In genomic region chr5:124891179-124891578, GRCh38 we compare ENCODE assay signal across 26 cellular contexts.
"Had no signal": no experiment of that assay in that cellular context is flagged by ENCODE, and none has a peak within 500 bp of the region (broad histone marks: within the 10 kb centered on the region; RNA-seq: fewer than 3 reads in every experiment).

No MANE protein-coding gene starts in this region.

- DNase-seq: hippocampal formation; kidney glomerular epithelial cell; left cardiac atrium; left lung; lower lobe of right lung; mammary epithelial cell; mesendoderm; naive thymus-derived CD4-positive, alpha-beta T cell; occipital lobe; psoas muscle; right lobe of liver; stimulated activated CD4-positive, alpha-beta T cell treated with anti-CD3 and anti-CD28 coated beads, Interleukin-1b, Interleukin-23, amount 100 ng/mL, for 48 hours; stimulated activated CD4-positive, alpha-beta T cell treated with anti-CD3 and anti-CD28 coated beads, Interleukin-4, amount 100 ng/mL, for 1 hour; stimulated activated naive B cell treated with anti-CD40 and anti-IgM and Interleukin-4, amounts not matched to agents 10 μg/mL and 1 μg/mL and 100 μg/mL, for 72 hours; stimulated activated naive CD8-positive, alpha-beta T cell treated with anti-CD3 and anti-CD28 coated beads, Interleukin-15, Interleukin-2, amounts not matched to agents 100 U/mL and 50 U/mL, for 24 hours; stomach; testis; thyroid gland; transverse colon; upper lobe of left lung had no signal

- H3K4me3 Mint-ChIP-seq: mesothelial cell of epicardium; naive thymus-derived CD4-positive, alpha-beta T cell; natural killer cell treated with Interleukin-12 subunit alpha and Interleukin-12 subunit beta and Interleukin-15 and Interleukin-18, amount 100 ng/mL, for 72 hours; neural progenitor cell; stimulated activated naive B cell treated with anti-CD40 and anti-IgM and Interleukin-4, amounts not matched to agents 10 μg/mL and 1 μg/mL and 100 μg/mL, for 72 hours had no signal

- H3K9ac ChIP-seq: neural progenitor cell, parathyroid adenoma had no signal

- H3K36me3 ChIP-seq: left lung, lower lobe of right lung, neural progenitor cell, neutrophil, right lobe of liver, stomach, thyroid gland, transverse colon, upper lobe of left lung had no signal

- H3K27me3 Mint-ChIP-seq: naive thymus-derived CD4-positive, alpha-beta T cell; natural killer cell treated with Interleukin-12 subunit alpha and Interleukin-12 subunit beta and Interleukin-15 and Interleukin-18, amount 100 ng/mL, for 72 hours; stimulated activated naive B cell treated with anti-CD40 and anti-IgM and Interleukin-4, amounts not matched to agents 10 μg/mL and 1 μg/mL and 100 μg/mL, for 72 hours had no signal

- H2AFZ ChIP-seq: neural progenitor cell, parathyroid adenoma had no signal

- H3K4me3 ChIP-seq: left lung, lower lobe of right lung, neural progenitor cell, psoas muscle, right lobe of liver, smooth muscle cell, stomach, testis, thyroid gland, transverse colon, upper lobe of left lung had no signal

- ATAC-seq: left cardiac atrium; left lung; lower lobe of right lung; naive thymus-derived CD4-positive, alpha-beta T cell; natural killer cell treated with Interleukin-12 subunit alpha and Interleukin-12 subunit beta and Interleukin-15 and Interleukin-18, amount 100 ng/mL, for 72 hours; psoas muscle; right lobe of liver; stimulated activated naive B cell treated with anti-CD40 and anti-IgM and Interleukin-4, amounts not matched to agents 10 μg/mL and 1 μg/mL and 100 μg/mL, for 72 hours; stimulated activated naive CD8-positive, alpha-beta T cell treated with anti-CD3 and anti-CD28 coated beads, Interleukin-15, Interleukin-2, amounts not matched to agents 100 U/mL and 50 U/mL, for 24 hours had no signal

- H3K27me3 ChIP-seq: left lung, neural progenitor cell, neutrophil, right lobe of liver, stomach, testis, thyroid gland, transverse colon, upper lobe of left lung had no signal

- H3K4me1 ChIP-seq: left lung, testis had no signal

- H3K9me3 ChIP-seq: left lung, lower lobe of right lung, neutrophil, psoas muscle, right lobe of liver, stomach, testis, thyroid gland, transverse colon, upper lobe of left lung had no signal

- H3K27ac ChIP-seq: left lung, lower lobe of right lung, neural progenitor cell, neutrophil, parathyroid adenoma, psoas muscle, right lobe of liver, stomach, testis, thyroid gland, transverse colon, upper lobe of left lung had no signal

- H3K9me3 Mint-ChIP-seq: natural killer cell treated with Interleukin-12 subunit alpha and Interleukin-12 subunit beta and Interleukin-15 and Interleukin-18, amount 100 ng/mL, for 72 hours had no signal

- H3K79me2 ChIP-seq: parathyroid adenoma had no signal

- H3K36me3 Mint-ChIP-seq: mesothelial cell of epicardium; naive thymus-derived CD4-positive, alpha-beta T cell; natural killer cell treated with Interleukin-12 subunit alpha and Interleukin-12 subunit beta and Interleukin-15 and Interleukin-18, amount 100 ng/mL, for 72 hours; stimulated activated naive B cell treated with anti-CD40 and anti-IgM and Interleukin-4, amounts not matched to agents 10 μg/mL and 1 μg/mL and 100 μg/mL, for 72 hours had no signal

- H3K27ac Mint-ChIP-seq: mesothelial cell of epicardium; naive thymus-derived CD4-positive, alpha-beta T cell; natural killer cell treated with Interleukin-12 subunit alpha and Interleukin-12 subunit beta and Interleukin-15 and Interleukin-18, amount 100 ng/mL, for 72 hours; stimulated activated naive B cell treated with anti-CD40 and anti-IgM and Interleukin-4, amounts not matched to agents 10 μg/mL and 1 μg/mL and 100 μg/mL, for 72 hours had no signal

- H3K4me2 ChIP-seq: neural progenitor cell, smooth muscle cell had no signal
